Comparison of ENCODE assay signal across 16 cellular contexts in genomic region chr2:156429211-156429610, GRCh38.
"Had no signal": no experiment of that assay in that cellular context is flagged by ENCODE, and none has a peak within 500 bp of the region (broad histone marks: within the 10 kb centered on the region; RNA-seq: fewer than 3 reads in every experiment).

No MANE protein-coding gene starts in this region.

- H3K27ac ChIP-seq: cardiac muscle cell, neutrophil had no signal

- H3K27ac Mint-ChIP-seq: activated T-helper 1 cell treated with anti-CD3 and anti-CD28 coated beads, Interleukin-12 subunit alpha, Interleukin-12 subunit beta, Interleukin-2, Interleukin-4 antibody, amounts not matched to agents 30 ng/mL and 10 ng/mL and 1 ng/mL, durations not matched to agents 14 hours and 24 hours and 36 hours; memory B cell; T-cell had no signal

- H3K9me3 ChIP-seq: left lung, neutrophil had no signal

- ATAC-seq: activated naive CD8-positive, alpha-beta T cell treated with anti-CD3 and anti-CD28 coated beads, Interleukin-2, amount 50 U/mL, for 24 hours; esophagus mucosa; left lung; naive thymus-derived CD8-positive, alpha-beta T cell; stimulated activated naive CD8-positive, alpha-beta T cell treated with anti-CD3 and anti-CD28 coated beads, Interleukin-15, Interleukin-2, amounts not matched to agents 100 U/mL and 50 U/mL, for 24 hours; T-cell had no signal

- DNase-seq: activated CD4-positive, CD25-positive, alpha-beta regulatory T cell treated with anti-CD3 and anti-CD28 coated beads, Interleukin-2, amount 50 U/mL, for 72 hours; activated naive CD8-positive, alpha-beta T cell treated with anti-CD3 and anti-CD28 coated beads, Interleukin-2, amount 50 U/mL, for 24 hours; head of caudate nucleus; left lung; naive thymus-derived CD8-positive, alpha-beta T cell; small intestine; stimulated activated CD4-positive, alpha-beta T cell treated with anti-CD3 and anti-CD28 coated beads, Interleukin-4, amount 100 ng/mL, for 4 hours; stimulated activated CD8-positive, alpha-beta memory T cell treated with anti-CD3 and anti-CD28 coated beads, Interleukin-4, amount 100 ng/mL, for 48 hours; stimulated activated naive CD8-positive, alpha-beta T cell treated with anti-CD3 and anti-CD28 coated beads, Interleukin-15, Interleukin-2, amounts not matched to agents 100 U/mL and 50 U/mL, for 24 hours; T-cell; T-helper 9 cell had no signal

- H3K27me3 ChIP-seq: cardiac muscle cell, left lung, neutrophil had no signal

- H3K9me3 Mint-ChIP-seq: activated naive CD8-positive, alpha-beta T cell treated with anti-CD3 and anti-CD28 coated beads, Interleukin-2, amount 50 U/mL, for 24 hours; activated T-helper 1 cell treated with anti-CD3 and anti-CD28 coated beads, Interleukin-12 subunit alpha, Interleukin-12 subunit beta, Interleukin-2, Interleukin-4 antibody, amounts not matched to agents 30 ng/mL and 10 ng/mL and 1 ng/mL, durations not matched to agents 14 hours and 24 hours and 36 hours; memory B cell; naive thymus-derived CD8-positive, alpha-beta T cell; T-cell had no signal

- H3K36me3 Mint-ChIP-seq: memory B cell; naive thymus-derived CD8-positive, alpha-beta T cell; T-cell had no signal

- H3K4me3 ChIP-seq: cardiac muscle cell, left lung had no signal

- H3K36me3 ChIP-seq: cardiac muscle cell, left lung, neutrophil had no signal

- H3K4me3 Mint-ChIP-seq: activated naive CD8-positive, alpha-beta T cell treated with anti-CD3 and anti-CD28 coated beads, Interleukin-2, amount 50 U/mL, for 24 hours; activated T-helper 1 cell treated with anti-CD3 and anti-CD28 coated beads, Interleukin-12 subunit alpha, Interleukin-12 subunit beta, Interleukin-2, Interleukin-4 antibody, amounts not matched to agents 30 ng/mL and 10 ng/mL and 1 ng/mL, durations not matched to agents 14 hours and 24 hours and 36 hours; memory B cell; naive thymus-derived CD8-positive, alpha-beta T cell; T-cell had no signal
